8 cellular contexts compared by ENCODE assay signal in the genomic region with DNA sequence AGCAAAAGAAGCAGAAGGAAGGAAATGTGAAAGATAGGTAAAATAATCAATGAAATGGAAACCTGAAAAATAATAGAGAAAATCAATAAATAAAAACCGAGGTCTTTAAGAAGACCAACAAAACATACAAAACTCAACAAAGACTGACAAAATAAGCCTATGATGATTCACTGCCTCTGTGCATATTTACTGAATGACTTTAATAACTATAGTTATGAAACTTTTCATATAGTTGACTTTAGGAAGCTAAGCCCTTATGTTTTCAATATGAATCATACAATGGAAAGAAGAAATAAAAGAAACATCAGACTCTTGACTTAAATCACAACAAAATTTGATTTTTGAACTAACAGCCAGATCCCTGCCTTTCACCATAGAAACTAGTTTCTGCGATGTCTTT. TPM values are rescaled to one million over a fixed set of nuclear protein-coding genes. Genes with fewer than 3 reads are reported as not detected.
"Had no signal": no experiment of that assay in that cellular context is flagged by ENCODE, and none has a peak within 500 bp of the region (broad histone marks: within the 10 kb centered on the region; RNA-seq: fewer than 3 reads in every experiment).

No MANE protein-coding gene starts in this region.

RNA-seq across cellular contexts. Expression of a gene that starts 29.5 kb away (rescaled TPM):
- total RNA-seq: LHCN-M2, MCF 10A, NCI-H460, OCI-LY7, Peyer's patch, Right ventricle myocardium inferior, SJCRH30, SK-MEL-5 had no signal

RNA-seq across cellular contexts. Expression of a gene that starts 55.1 kb away (rescaled TPM):
- total RNA-seq: LHCN-M2, MCF 10A, NCI-H460, OCI-LY7, Peyer's patch, Right ventricle myocardium inferior, SJCRH30, SK-MEL-5 had no signal
